18 cellular contexts compared by ENCODE assay signal in the genomic region with DNA sequence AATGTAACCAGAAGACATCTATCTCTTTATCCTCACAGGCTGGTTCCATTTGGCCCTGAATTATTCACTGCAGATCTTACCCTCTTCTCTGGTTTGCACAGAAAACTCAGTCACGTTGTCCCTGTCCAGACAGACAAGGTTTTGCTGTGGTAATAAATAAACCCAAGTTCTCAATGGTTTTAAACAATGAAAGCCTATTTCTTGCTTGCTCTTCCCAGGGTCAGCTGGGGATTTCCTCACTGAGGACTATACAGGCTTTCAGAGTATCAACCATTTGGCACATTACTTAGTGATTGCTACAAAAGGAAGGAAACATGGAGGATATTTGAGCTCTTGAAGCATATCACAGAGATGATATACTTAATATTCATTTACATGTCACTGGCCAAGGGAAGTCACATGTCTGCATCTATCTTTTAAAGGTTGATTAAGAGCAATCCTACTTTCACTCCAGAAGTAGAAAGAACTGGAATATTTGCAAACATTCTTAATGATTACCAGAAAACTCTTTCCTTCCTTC. TPM values are rescaled to one million over a fixed set of nuclear protein-coding genes. Genes with fewer than 3 reads are reported as not detected.
DNase-seq lines count a peak whose midpoint lies in the region; ATAC-seq and TF ChIP-seq lines count a peak whose summit lies in the region.
"Had no signal": no experiment of that assay in that cellular context is flagged by ENCODE, and none has a peak within 500 bp of the region (broad histone marks: within the 10 kb centered on the region; RNA-seq: fewer than 3 reads in every experiment).

No MANE protein-coding gene starts in this region.

- no peak for TF ChIP-seq EP300 in SK-N-SH (IDR thresholded peaks at IDR 0.05; ENCODE audit: borderline replicate concordance in 1 of 2, low read depth in 1 of 2, low read length in 1 of 2)

- no peak for TF ChIP-seq RAD21 in SK-N-SH (IDR thresholded peaks at IDR 0.05; ENCODE audit: low read length)

- H3K79me2 ChIP-seq in SK-N-SH (ENCODE audit: insufficient read depth) (no peaks in the 10 kb centered on the region), Loucy (ENCODE audit: insufficient read depth, low read length) (no peaks in the 10 kb centered on the region), neural progenitor cell (ENCODE audit: low read depth) (no peaks in the 10 kb centered on the region)

- WGBS in SK-N-SH (ENCODE audit: low lambda C conversion rate): 6% methylated on average over 1 of the region's 1 CpG

- no peak overlapping the region for H3K27ac Mint-ChIP-seq in neural progenitor cell
- H3K27ac Mint-ChIP-seq: CD14-positive monocyte, H9, IgD-negative memory B cell had no signal

- H3K27ac ChIP-seq in SK-N-SH (ENCODE audit: low read depth in 2 of 2, low read length in 1 of 2) (no peak overlapping the region), neural progenitor cell (no peak overlapping the region)
- H3K27ac ChIP-seq: 22Rv1, A549, BLaER1 had no signal

- ATAC-seq in SK-N-SH treated with all-trans-retinoic acid at 6 μM for 48 hours: no peak
- ATAC-seq in HG03095 (IDR thresholded peaks at IDR 0.05; ENCODE audit: unreplicated experiment): no peak
- no peak for ATAC-seq in GM18498 (IDR thresholded peaks at IDR 0.05; ENCODE audit: unreplicated experiment)

- H2AFZ ChIP-seq in SK-N-SH (ENCODE audit: low read depth) (peak overlapping the region; percentile 60; the same call in 1 of the 2 replicates), Loucy (ENCODE audit: low read length) (peak overlapping the region; percentile 64; the same call in 1 of the 2 replicates), neural progenitor cell (replicated peaks) (no peak overlapping the region)

- H3K36me3 Mint-ChIP-seq in neural progenitor cell: no peaks in the 10 kb centered on the region
- H3K36me3 Mint-ChIP-seq: CD14-positive monocyte; CD4-positive, alpha-beta memory T cell had no signal

- H3K27me3 ChIP-seq in SK-N-SH (ENCODE audit: insufficient read depth) (no peaks in the 10 kb centered on the region), Loucy (ENCODE audit: insufficient read depth, low read length, poor library complexity, severe bottlenecking) (no peaks in the 10 kb centered on the region), neural progenitor cell (no peaks in the 10 kb centered on the region)
- H3K27me3 ChIP-seq: BLaER1 had no signal

- H3K36me3 ChIP-seq in SK-N-SH (replicated peaks in 1 of 2; ENCODE audit: control insufficient read depth in 1 of 2, insufficient read depth in 2 of 2, low read length in 1 of 2) (no peaks in the 10 kb centered on the region), Loucy (ENCODE audit: insufficient read depth, low read length) (no peaks in the 10 kb centered on the region), neural progenitor cell (no peaks in the 10 kb centered on the region)
- H3K36me3 ChIP-seq: BLaER1 had no signal

- H3K9me2 ChIP-seq in SK-N-SH: no peaks in the 10 kb centered on the region
- H3K9me2 ChIP-seq in Loucy (replicated peaks; ENCODE audit: low read depth, low read length): no peaks in the 10 kb centered on the region

- H3F3A ChIP-seq in SK-N-SH (replicated peaks; ENCODE audit: insufficient read depth): peaks cover 12% of the 10 kb centered on the region
- no peaks in the 10 kb centered on the region; the same call in 1 of the 2 replicates for H3F3A ChIP-seq in Loucy (ENCODE audit: low read depth)
- H3F3A ChIP-seq in neural progenitor cell (ENCODE audit: low read depth): no peaks in the 10 kb centered on the region

- H3K4me1 ChIP-seq in SK-N-SH (ENCODE audit: control insufficient read depth in 1 of 2, insufficient read depth in 2 of 2, low read depth in 1 of 2, low read length in 1 of 2) (peaks cover 0 to 8% of the 10 kb centered on the region in 2 experiments; a peak in 1 of 4 replicates), Loucy (ENCODE audit: insufficient read depth, low read length, poor library complexity, severe bottlenecking) (peaks cover 4% of the 10 kb centered on the region), neural progenitor cell (no peaks in the 10 kb centered on the region)
- H3K4me1 ChIP-seq: A549 had no signal

- peaks cover 2% of the 10 kb centered on the region for H3K4me1 Mint-ChIP-seq in neural progenitor cell
- H3K4me1 Mint-ChIP-seq: CD14-positive monocyte; CD4-positive, alpha-beta memory T cell had no signal

- POLR2A ChIA-PET in SK-N-SH (lab: Yijun Ruan, JAX): no interaction called here

- no peak for TF ChIP-seq CTCF in SK-N-SH (IDR thresholded peaks at IDR 0.05)
- TF ChIP-seq CTCF in Loucy (conservative IDR thresholded peaks at IDR 0.05; ENCODE audit: low read length): no peak
- TF ChIP-seq CTCF in neural progenitor cell (IDR thresholded peaks at IDR 0.05): no peak

- CTCF ChIA-PET in SK-N-SH (lab: Yijun Ruan, JAX): no interaction called here

- no peaks in the 10 kb centered on the region for H3K9me3 ChIP-seq in SK-N-SH
- H3K9me3 ChIP-seq in Loucy (ENCODE audit: insufficient read depth, low read depth, low read length): no peaks in the 10 kb centered on the region
- H3K9me3 ChIP-seq in neural progenitor cell (ENCODE audit: low read depth): no peaks in the 10 kb centered on the region
- H3K9me3 ChIP-seq: A549, BLaER1 had no signal

- H3K27me3 Mint-ChIP-seq in neural progenitor cell (ENCODE audit: insufficient read depth, low read depth): peaks cover 6% of the 10 kb centered on the region

- H3K9ac ChIP-seq in SK-N-SH (no peak overlapping the region), Loucy (ENCODE audit: low read depth, low read length, poor library complexity, severe bottlenecking) (no peak overlapping the region), neural progenitor cell (no peak overlapping the region)
- H3K9ac ChIP-seq: BLaER1 had no signal

- H3K4me3 Mint-ChIP-seq in neural progenitor cell: no peak overlapping the region
- H3K4me3 Mint-ChIP-seq: CD14-positive monocyte; CD4-positive, alpha-beta memory T cell; H9; IgD-negative memory B cell had no signal

- no peak overlapping the region for H3K4me3 ChIP-seq in SK-N-SH (ENCODE audit: low read depth in 2 of 2, low read length in 1 of 2)
- no peak overlapping the region for H3K4me3 ChIP-seq in Loucy (ENCODE audit: low read length, poor library complexity, severe bottlenecking)
- H3K4me3 ChIP-seq in neural progenitor cell: no peak overlapping the region
- H3K4me3 ChIP-seq: A549, BLaER1 had no signal

- DNase-seq in SK-N-SH (no peak), foreskin melanocyte (peak; percentile 79), neural progenitor cell (ENCODE audit: low spot score) (no peak)
- DNase-seq: Calu3; CD4-positive, alpha-beta memory T cell; DMS79 treated with DMSO at 0.1 percent for 48 hours; GF-D8; H9; KBM-7 had no signal

- H4K20me1 ChIP-seq in SK-N-SH (ENCODE audit: insufficient read depth) (no peaks in the 10 kb centered on the region), Loucy (ENCODE audit: insufficient read depth, low read length, poor library complexity, severe bottlenecking) (no peaks in the 10 kb centered on the region), neural progenitor cell (ENCODE audit: low read depth) (no peaks in the 10 kb centered on the region)
- H4K20me1 ChIP-seq: BLaER1 had no signal

- H3K4me2 ChIP-seq in SK-N-SH (no peak overlapping the region), Loucy (ENCODE audit: low read depth, low read length, poor library complexity, severe bottlenecking) (no peak overlapping the region), neural progenitor cell (no peak overlapping the region)
- H3K4me2 ChIP-seq: A549, BLaER1 had no signal

- H3K9me3 Mint-ChIP-seq in neural progenitor cell: no peaks in the 10 kb centered on the region
- H3K9me3 Mint-ChIP-seq: H9, IgD-negative memory B cell had no signal

TF ChIP-seq in SK-N-SH, 30 proteins besides CTCF, POLR2A, EP300 and RAD21 (continues in another document):
- TF ChIP-seq SIN3A (IDR thresholded peaks at IDR 0.05; ENCODE audit: borderline replicate concordance, low read depth, low read length): no peak
- TF ChIP-seq, protein P1, sequence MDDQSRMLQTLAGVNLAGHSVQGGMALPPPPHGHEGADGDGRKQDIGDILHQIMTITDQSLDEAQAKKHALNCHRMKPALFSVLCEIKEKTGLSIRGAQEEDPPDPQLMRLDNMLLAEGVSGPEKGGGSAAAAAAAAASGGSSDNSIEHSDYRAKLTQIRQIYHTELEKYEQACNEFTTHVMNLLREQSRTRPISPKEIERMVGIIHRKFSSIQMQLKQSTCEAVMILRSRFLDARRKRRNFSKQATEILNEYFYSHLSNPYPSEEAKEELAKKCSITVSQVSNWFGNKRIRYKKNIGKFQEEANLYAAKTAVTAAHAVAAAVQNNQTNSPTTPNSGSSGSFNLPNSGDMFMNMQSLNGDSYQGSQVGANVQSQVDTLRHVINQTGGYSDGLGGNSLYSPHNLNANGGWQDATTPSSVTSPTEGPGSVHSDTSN (IDR thresholded peaks at IDR 0.05): no peak

TF ChIP-seq in SK-N-SH treated with all-trans-retinoic acid at 6 μM for 48 hours, 23 proteins besides CTCF, POLR2A, EP300 and RAD21:
- no peak for TF ChIP-seq ISL1 (CRISPR knock-in tag; IDR thresholded peaks at IDR 0.05)
- TF ChIP-seq, protein P2, sequence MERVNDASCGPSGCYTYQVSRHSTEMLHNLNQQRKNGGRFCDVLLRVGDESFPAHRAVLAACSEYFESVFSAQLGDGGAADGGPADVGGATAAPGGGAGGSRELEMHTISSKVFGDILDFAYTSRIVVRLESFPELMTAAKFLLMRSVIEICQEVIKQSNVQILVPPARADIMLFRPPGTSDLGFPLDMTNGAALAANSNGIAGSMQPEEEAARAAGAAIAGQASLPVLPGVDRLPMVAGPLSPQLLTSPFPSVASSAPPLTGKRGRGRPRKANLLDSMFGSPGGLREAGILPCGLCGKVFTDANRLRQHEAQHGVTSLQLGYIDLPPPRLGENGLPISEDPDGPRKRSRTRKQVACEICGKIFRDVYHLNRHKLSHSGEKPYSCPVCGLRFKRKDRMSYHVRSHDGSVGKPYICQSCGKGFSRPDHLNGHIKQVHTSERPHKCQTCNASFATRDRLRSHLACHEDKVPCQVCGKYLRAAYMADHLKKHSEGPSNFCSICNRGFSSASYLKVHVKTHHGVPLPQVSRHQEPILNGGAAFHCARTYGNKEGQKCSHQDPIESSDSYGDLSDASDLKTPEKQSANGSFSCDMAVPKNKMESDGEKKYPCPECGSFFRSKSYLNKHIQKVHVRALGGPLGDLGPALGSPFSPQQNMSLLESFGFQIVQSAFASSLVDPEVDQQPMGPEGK (CRISPR knock-in tag; IDR thresholded peaks at IDR 0.05; ENCODE audit: borderline replicate concordance): no peak

RNA-seq across cellular contexts. Expression of a gene that starts 24.4 kb away (rescaled TPM):
- polyA plus RNA-seq in SK-N-SH (2012; rRNA removed): 8.8 and 9.2 TPM in 2 replicates
- 8.1 and 8.4 TPM in 2 replicates for polyA plus RNA-seq in SK-N-SH (2012; cell fraction: cytosol; rRNA removed)
- polyA plus RNA-seq in SK-N-SH (2012; cell fraction: nucleus; rRNA removed): 14.7 and 20.5 TPM in 2 replicates
- total RNA-seq in neural progenitor cell (ENCODE audit: low replicate concordance): 31.9 and 40.5 TPM in 2 replicates
- polyA plus RNA-seq: CD14-positive monocyte; CD4-positive, alpha-beta memory T cell; IgD-negative memory B cell had no signal
